In genomic region chr1:150999051-150999674, GRCh38 we compare ENCODE assay signal across 12 cellular contexts. TPM values are rescaled to one million over a fixed set of nuclear protein-coding genes. Genes with fewer than 3 reads are reported as not detected.
DNase-seq lines count a peak whose midpoint lies in the region; ATAC-seq lines count a peak whose summit lies in the region.
"Had no signal": no experiment of that assay in that cellular context is flagged by ENCODE, and none has a peak within 500 bp of the region (broad histone marks: within the 10 kb centered on the region; RNA-seq: fewer than 3 reads in every experiment).

No MANE protein-coding gene starts in this region.

- H3K27ac Mint-ChIP-seq in activated naive CD8-positive, alpha-beta T cell treated with anti-CD3 and anti-CD28 coated beads for 36 hours: peak overlapping the region; percentile 16

- H3K4me1 Mint-ChIP-seq in activated naive CD8-positive, alpha-beta T cell treated with anti-CD3 and anti-CD28 coated beads for 36 hours: peaks cover 36% of the 10 kb centered on the region

- no peaks in the 10 kb centered on the region for H3K9me3 ChIP-seq in mesenchymal stem cell (ENCODE audit: control insufficient read depth, low read length)
- no peaks in the 10 kb centered on the region for H3K9me3 ChIP-seq in trophoblast cell (ENCODE audit: insufficient read depth, low read depth, low read length)
- H3K9me3 ChIP-seq: Caco-2 had no signal

- H4K8ac ChIP-seq in mesenchymal stem cell (ENCODE audit: low read length): peak overlapping the region; percentile 64
- no peak overlapping the region for H4K8ac ChIP-seq in trophoblast cell (ENCODE audit: low read depth, low read length)

- H3K27ac ChIP-seq in mesenchymal stem cell (ENCODE audit: low read length, poor library complexity, severe bottlenecking): peak overlapping the region; percentile 50
- H3K27ac ChIP-seq in trophoblast cell (ENCODE audit: low read depth, low read length): no peak overlapping the region
- H3K27ac ChIP-seq: RWPE1 had no signal

- H3K18ac ChIP-seq in mesenchymal stem cell (ENCODE audit: low read depth in 1 of 2, low read length in 2 of 2): peak overlapping the region; percentile 31 to 72
- no peak overlapping the region for H3K18ac ChIP-seq in trophoblast cell (ENCODE audit: low read length)

- H3K14ac ChIP-seq in mesenchymal stem cell (ENCODE audit: low read length in 2 of 2): no peak overlapping the region
- no peak overlapping the region for H3K14ac ChIP-seq in trophoblast cell (ENCODE audit: low read length)

- H2BK5ac ChIP-seq in mesenchymal stem cell (ENCODE audit: low read depth, low read length, poor library complexity, severe bottlenecking) (no peak overlapping the region), trophoblast cell (ENCODE audit: low read depth, low read length, poor library complexity) (no peak overlapping the region)

- H2BK12ac ChIP-seq in mesenchymal stem cell (ENCODE audit: low read length in 2 of 2): peak overlapping the region; percentile 34 to 40
- H2BK12ac ChIP-seq in trophoblast cell (ENCODE audit: low read length): no peak overlapping the region

- 14% methylated on average over 16 of the region's 17 CpGs for WGBS in mesenchymal stem cell
- WGBS in trophoblast cell (ENCODE audit: extremely low coverage, insufficient coverage, insufficient read length): no CpG with 5 or more reads among the region's 17 CpGs

- peak overlapping the region; percentile 9 for H2AK5ac ChIP-seq in mesenchymal stem cell (ENCODE audit: low read length, severe bottlenecking)
- no peak overlapping the region for H2AK5ac ChIP-seq in trophoblast cell (ENCODE audit: low read length)

- no peaks in the 10 kb centered on the region for H3K9me3 Mint-ChIP-seq in activated naive CD8-positive, alpha-beta T cell treated with anti-CD3 and anti-CD28 coated beads for 36 hours

- H3K4me3 Mint-ChIP-seq in activated naive CD8-positive, alpha-beta T cell treated with anti-CD3 and anti-CD28 coated beads for 36 hours: no peak overlapping the region

- DNase-seq in A172 (ENCODE audit: low spot score) (peak; percentile 98), H4 (ENCODE audit: low spot score) (peak; percentile 80), mesenchymal stem cell (peak; percentile 93), trophoblast cell (no peak), ureter (ENCODE audit: low spot score) (no peak)
- DNase-seq in activated naive CD8-positive, alpha-beta T cell treated with anti-CD3 and anti-CD28 coated beads for 36 hours: peak; percentile 22
- DNase-seq: Caco-2, NCI-H1436 had no signal

- H3K4me3 ChIP-seq in mesenchymal stem cell (ENCODE audit: insufficient read depth in 1 of 2, low read depth in 1 of 2, low read length in 2 of 2): no peak overlapping the region
- H3K4me3 ChIP-seq in trophoblast cell (ENCODE audit: low read depth, low read length): no peak overlapping the region

- no peak overlapping the region for H3K9ac ChIP-seq in mesenchymal stem cell (ENCODE audit: low read length)
- no peak overlapping the region for H3K9ac ChIP-seq in trophoblast cell (ENCODE audit: low read length)

- H2BK120ac ChIP-seq in mesenchymal stem cell (ENCODE audit: low read depth, low read length): no peak overlapping the region
- H2BK120ac ChIP-seq in trophoblast cell (ENCODE audit: insufficient read depth, low read length, poor library complexity): no peak overlapping the region

- H3K27me3 ChIP-seq in mesenchymal stem cell (ENCODE audit: control insufficient read depth in 1 of 2, insufficient read depth in 1 of 2, low read length in 2 of 2): no peaks in the 10 kb centered on the region
- no peaks in the 10 kb centered on the region for H3K27me3 ChIP-seq in trophoblast cell (ENCODE audit: insufficient read depth, low read length)

- H3K36me3 Mint-ChIP-seq in activated naive CD8-positive, alpha-beta T cell treated with anti-CD3 and anti-CD28 coated beads for 36 hours: peaks cover 6% of the 10 kb centered on the region

- H2AFZ ChIP-seq in mesenchymal stem cell (ENCODE audit: low read depth, low read length): peak overlapping the region; percentile 19
- H2AFZ ChIP-seq in trophoblast cell (ENCODE audit: insufficient read depth, low read length, poor library complexity): no peak overlapping the region

- H3K23ac ChIP-seq in mesenchymal stem cell (ENCODE audit: low read length in 2 of 2): no peak overlapping the region
- H3K23ac ChIP-seq in trophoblast cell (ENCODE audit: low read length): no peak overlapping the region

- no peaks in the 10 kb centered on the region for H3K27me3 Mint-ChIP-seq in activated naive CD8-positive, alpha-beta T cell treated with anti-CD3 and anti-CD28 coated beads for 36 hours

- H3K79me1 ChIP-seq in mesenchymal stem cell (replicated peaks; ENCODE audit: low read length, poor library complexity, severe bottlenecking) (peaks cover 5% of the 10 kb centered on the region), trophoblast cell (ENCODE audit: low read length) (no peaks in the 10 kb centered on the region)

- no peak overlapping the region for H2BK15ac ChIP-seq in mesenchymal stem cell (ENCODE audit: low read depth, poor library complexity, severe bottlenecking)

- no peak overlapping the region for H4K12ac ChIP-seq in trophoblast cell (ENCODE audit: low read depth, low read length)

- H3K4ac ChIP-seq in mesenchymal stem cell (ENCODE audit: low read depth in 1 of 2, low read length in 2 of 2) (peak overlapping the region in 1 of 2 experiments; percentile 10), trophoblast cell (ENCODE audit: low read depth, low read length) (no peak overlapping the region)

- H3K4me1 ChIP-seq in mesenchymal stem cell (ENCODE audit: control insufficient read depth, insufficient read depth, low read depth, low read length) (peaks cover 31% of the 10 kb centered on the region), trophoblast cell (ENCODE audit: control insufficient read depth in 1 of 2, insufficient read depth in 2 of 2, low read length in 2 of 2) (no peaks in the 10 kb centered on the region)

- ATAC-seq in GM19023 (IDR thresholded peaks at IDR 0.05; ENCODE audit: unreplicated experiment): no peak
- ATAC-seq in HG03354 (IDR thresholded peaks at IDR 0.05; ENCODE audit: poor library complexity, severe bottlenecking, unreplicated experiment): no peak

- H3K36me3 ChIP-seq in mesenchymal stem cell (ENCODE audit: control insufficient read depth in 1 of 2, insufficient read depth in 2 of 2, low read depth in 1 of 2, low read length in 2 of 2) (peaks cover 30 to 51% of the 10 kb centered on the region in 2 experiments), trophoblast cell (ENCODE audit: control insufficient read depth in 1 of 2, insufficient read depth in 2 of 2, low read length in 2 of 2) (peaks cover 2% of the 10 kb centered on the region in 2 experiments)

- H3K79me2 ChIP-seq in trophoblast cell (ENCODE audit: control insufficient read depth, insufficient read depth, low read length, poor library complexity): no peaks in the 10 kb centered on the region

- H4K91ac ChIP-seq in mesenchymal stem cell (ENCODE audit: low read length): no peak overlapping the region
- no peak overlapping the region for H4K91ac ChIP-seq in trophoblast cell (ENCODE audit: low read depth, low read length)

- no peak overlapping the region for H3K4me2 ChIP-seq in mesenchymal stem cell (ENCODE audit: low read length, poor library complexity, severe bottlenecking)
- no peak overlapping the region for H3K4me2 ChIP-seq in trophoblast cell (ENCODE audit: low read length)

RNA-seq across cellular contexts. Expression of gene MINDY1, which starts 7.5 kb away (rescaled TPM):
- total RNA-seq in A172 (2014; rRNA removed; shearing (Covaris generic)): 9.3 and 10.6 TPM in 2 replicates
- total RNA-seq in H4 (2014; rRNA removed; shearing (Covaris generic)): 9.3 and 12.2 TPM in 2 replicates
- 10 to 100 TPM in 1 of 2 experiments, 1 to 10 TPM in 1; 9.4 to 11.6 TPM for total RNA-seq in activated naive CD8-positive, alpha-beta T cell treated with anti-CD3 and anti-CD28 coated beads for 36 hours
- 9.3 TPM for polyA plus RNA-seq in mesenchymal stem cell (2013, experiment 1 of 2)
- polyA plus RNA-seq in mesenchymal stem cell (2013, experiment 2 of 2): 8.1 TPM
- 2.8 and 3.1 TPM in 2 replicates for polyA plus RNA-seq in trophoblast cell (2013)
- total RNA-seq in ureter: 34.0 TPM

RNA-seq across cellular contexts. Expression of gene PRUNE1, which starts 9.1 kb away (rescaled TPM):
- 18.8 and 19.0 TPM in 2 replicates for total RNA-seq in A172 (2014; rRNA removed; shearing (Covaris generic))
- 10.6 and 19.7 TPM in 2 replicates for total RNA-seq in H4 (2014; rRNA removed; shearing (Covaris generic))
- total RNA-seq in activated naive CD8-positive, alpha-beta T cell treated with anti-CD3 and anti-CD28 coated beads for 36 hours: 10 to 100 TPM; 13.0 to 14.4 TPM
- 10.7 TPM for polyA plus RNA-seq in mesenchymal stem cell (2013, experiment 1 of 2)
- polyA plus RNA-seq in mesenchymal stem cell (2013, experiment 2 of 2): 9.8 TPM
- polyA plus RNA-seq in trophoblast cell (2013): 16.3 and 16.9 TPM in 2 replicates
- 26.7 TPM for total RNA-seq in ureter

RNA-seq across cellular contexts. Expression of gene ANXA9, which starts 17.1 kb away (rescaled TPM):
- total RNA-seq in A172 (2014; rRNA removed; shearing (Covaris generic)): 18.2 and 20.6 TPM in 2 replicates
- total RNA-seq in H4 (2014; rRNA removed; shearing (Covaris generic)): 0.04 and 0.23 TPM in 2 replicates
- not detected for total RNA-seq in activated naive CD8-positive, alpha-beta T cell treated with anti-CD3 and anti-CD28 coated beads for 36 hours
- polyA plus RNA-seq in mesenchymal stem cell (2013, experiment 1 of 2): 0.23 TPM
- 0.16 TPM for polyA plus RNA-seq in mesenchymal stem cell (2013, experiment 2 of 2)
- 2.4 and 2.7 TPM in 2 replicates for polyA plus RNA-seq in trophoblast cell (2013)
- total RNA-seq in ureter: 39.7 TPM
- total RNA-seq: skeletal muscle tissue had no signal

RNA-seq across cellular contexts. Expression of gene CERS2, which starts 24.5 kb away (rescaled TPM):
- total RNA-seq in A172 (2014; rRNA removed; shearing (Covaris generic)): 376 and 393 TPM in 2 replicates
- 97.8 and 110 TPM in 2 replicates for total RNA-seq in H4 (2014; rRNA removed; shearing (Covaris generic))
- 100 to 1,000 TPM; 160 to 166 TPM for total RNA-seq in activated naive CD8-positive, alpha-beta T cell treated with anti-CD3 and anti-CD28 coated beads for 36 hours
- polyA plus RNA-seq in mesenchymal stem cell (2013, experiment 1 of 2): 216 TPM
- 216 TPM for polyA plus RNA-seq in mesenchymal stem cell (2013, experiment 2 of 2)
- 83.6 and 85.3 TPM in 2 replicates for polyA plus RNA-seq in trophoblast cell (2013)
- 138 TPM for total RNA-seq in ureter

RNA-seq across cellular contexts. Expression of gene BNIPL, which starts 37.2 kb away (rescaled TPM):
- total RNA-seq in A172 (2014; rRNA removed; shearing (Covaris generic)): 0.38 and 0.86 TPM in 2 replicates
- total RNA-seq in H4 (2014; rRNA removed; shearing (Covaris generic)): 0.10 TPM in 1 of 2 replicates, not detected in the other
- under 1 TPM; 0.52 to 0.54 TPM for total RNA-seq in activated naive CD8-positive, alpha-beta T cell treated with anti-CD3 and anti-CD28 coated beads for 36 hours
- 0.12 TPM for polyA plus RNA-seq in mesenchymal stem cell (2013, experiment 1 of 2)
- polyA plus RNA-seq in mesenchymal stem cell (2013, experiment 2 of 2): 0.12 TPM
- polyA plus RNA-seq in trophoblast cell (2013): 0.77 and 0.82 TPM in 2 replicates
- total RNA-seq in ureter: 10.5 TPM

Comparison
In these comparisons a context has a peak if more than half of its experiments do, and no peak if none do; other contexts are left out.
1. DNase-seq: peak in A172 (single experiment), H4 (single experiment), activated naive CD8-positive, alpha-beta T cell treated with anti-CD3 and anti-CD28 coated beads for 36 hours (single experiment) and mesenchymal stem cell (single experiment); none in trophoblast cell (0 of 2) and ureter (single experiment).
2. RNA of gene ANXA9, which starts 17.1 kb away (total RNA-seq): 39.7 TPM in ureter (single experiment) and 18.2 to 20.6 TPM in A172; not detected in activated naive CD8-positive, alpha-beta T cell treated with anti-CD3 and anti-CD28 coated beads for 36 hours and 0.04 to 0.23 TPM in H4; every median in the first group is over 10 times any median in the second.